Comparison of ENCODE assay signal across 14 cellular contexts in genomic region chr15:63507878-63508818, GRCh38. TPM values are rescaled to one million over a fixed set of nuclear protein-coding genes. Genes with fewer than 3 reads are reported as not detected.
DNase-seq lines count a peak whose midpoint lies in the region; ATAC-seq and TF ChIP-seq lines count a peak whose summit lies in the region.
"Had no signal": no experiment of that assay in that cellular context is flagged by ENCODE, and none has a peak within 500 bp of the region (broad histone marks: within the 10 kb centered on the region; RNA-seq: fewer than 3 reads in every experiment).

No MANE protein-coding gene starts in this region.

- in situ Hi-C loops in mammary epithelial cell (cut with MboI; ENCODE audit: low sequenced_read_pairs in 2 of 2) = no loop called here

- no peak for ATAC-seq in T-helper 17 cell

- no peaks in the 10 kb centered on the region for H3K27me3 Mint-ChIP-seq in MCF 10A (ENCODE audit: insufficient read depth, unreplicated experiment)
- H3K27me3 Mint-ChIP-seq in T-helper 17 cell = no peaks in the 10 kb centered on the region

- H3K4me1 ChIP-seq in mammary epithelial cell (ENCODE audit: insufficient read depth, low read length) (peaks cover 34% of the 10 kb centered on the region), subcutaneous abdominal adipose tissue (ENCODE audit: control insufficient read depth in 5 of 5, insufficient read depth in 5 of 5, low read length in 5 of 5) (peaks cover 4 to 75% (median 70%) of the 10 kb centered on the region in 5 donors)

- H3K9me3 ChIP-seq in mammary epithelial cell (replicated peaks; ENCODE audit: insufficient read depth, low read length) = no peaks in the 10 kb centered on the region
- H3K9me3 ChIP-seq in T-helper 17 cell (ENCODE audit: control insufficient read depth, low read length, poor library complexity, severe bottlenecking) = no peaks in the 10 kb centered on the region
- H3K9me3 ChIP-seq in subcutaneous abdominal adipose tissue (ENCODE audit: control insufficient read depth in 5 of 5, low read length in 5 of 5) = no peaks in the 10 kb centered on the region
- H3K9me3 ChIP-seq: suprapubic skin had no signal

- no peak overlapping the region for H3K4me2 ChIP-seq in mammary epithelial cell (ENCODE audit: insufficient read depth, low read depth, low read length)

- dilution Hi-C loops in mammary epithelial cell (cut with HindIII; ENCODE audit: low sequenced_read_pairs) = no loop called here

- BruUV-seq in MCF 10A (replicated peaks; lab: Mats Ljungman, UMichigan) (no TSS peak), mammary epithelial cell (replicated peaks; lab: Mats Ljungman, UMichigan) (no TSS peak)

- no peak overlapping the region for H2AFZ ChIP-seq in mammary epithelial cell (ENCODE audit: low read depth, low read length)
- H2AFZ ChIP-seq: parathyroid adenoma had no signal

- no peaks in the 10 kb centered on the region for H3K9me3 Mint-ChIP-seq in MCF 10A (ENCODE audit: unreplicated experiment)

- no peak for DNase-seq in MCF 10A (ENCODE audit: unreplicated experiment)
- DNase-seq in mammary epithelial cell = no peak
- DNase-seq in T-helper 17 cell = no peak
- peak; percentile 53 for DNase-seq in fibroblast of peridontal ligament (ENCODE audit: extremely low read depth)
- no peak for DNase-seq in amygdala (lab: John Stamatoyannopoulos, UW)
- DNase-seq in NCI-H2081 (lab: John Stamatoyannopoulos, UW) = no peak
- DNase-seq in effector CD4-positive, alpha-beta T cell = no peak
- DNase-seq: activated CD4-positive, alpha-beta T cell treated with anti-CD3 and anti-CD28 coated beads, Interleukin-2, amount 50 U/mL, for 48 hours; glutamatergic neuron; islet precursor cell; NCI-H524 treated with DMSO at 0.1 percent for 48 hours had no signal

- POLR2A ChIA-PET in MCF 10A (lab: Yijun Ruan, JAX) = interaction anchor here (0.7 to 8.7 kb wide), 9 partner anchors 11 to 89 kb away, joined by 3 to 366 read pairs (median 25); partner anchors contain the start of gene FBXL22

- H3K4me3 Mint-ChIP-seq in MCF 10A (ENCODE audit: unreplicated experiment) (no peak overlapping the region), T-helper 17 cell (peak overlapping the region; percentile 97)

- H3K9ac ChIP-seq in mammary epithelial cell (ENCODE audit: insufficient read depth, low read length) (no peak overlapping the region), subcutaneous abdominal adipose tissue (ENCODE audit: low read length in 5 of 5) (peak overlapping the region in 1 of 5 donors; percentile 68)
- H3K9ac ChIP-seq: parathyroid adenoma had no signal

- H3K36me3 ChIP-seq in mammary epithelial cell (ENCODE audit: insufficient read depth, low read length) (no peaks in the 10 kb centered on the region), subcutaneous abdominal adipose tissue (ENCODE audit: control insufficient read depth in 5 of 5, insufficient read depth in 5 of 5, low read length in 5 of 5) (no peaks in the 10 kb centered on the region)
- H3K36me3 ChIP-seq: suprapubic skin had no signal

- peaks cover 2% of the 10 kb centered on the region for H4K20me1 ChIP-seq in mammary epithelial cell (ENCODE audit: insufficient read depth, low read length)

- H3K27ac ChIP-seq in mammary epithelial cell (ENCODE audit: insufficient read depth, low read depth, low read length) (no peak overlapping the region), subcutaneous abdominal adipose tissue (ENCODE audit: low read depth, low read length) (peak overlapping the region; percentile 100)
- H3K27ac ChIP-seq: parathyroid adenoma, suprapubic skin had no signal

- TF ChIP-seq CTCF in MCF 10A (IDR thresholded peaks at IDR 0.05; ENCODE audit: unreplicated experiment) (no peak), mammary epithelial cell (conservative IDR thresholded peaks at IDR 0.05 in 1 of 2, IDR thresholded peaks at IDR 0.05 in 1 of 2; ENCODE audit: extremely low read depth in 1 of 2, insufficient read depth in 1 of 2, low read depth in 1 of 2, low read length in 2 of 2) (no peak)

- CTCF ChIA-PET in MCF 10A (lab: Yijun Ruan, JAX) (interaction anchor here (0.6 to 4.3 kb wide), 6 partner anchors 12 to 138 kb away, joined by 3 to 21 read pairs (median 4); no protein-coding TSS in a partner anchor), mammary epithelial cell (lab: Charles Lee; ENCODE audit: low non-redundant PET) (no interaction called here)

- intact Hi-C loops in MCF 10A (cut with micrococcal nuclease) (loop anchor here (10.0 kb wide), 1 partner anchor 103 kb away; no protein-coding TSS in a partner anchor), mammary epithelial cell (cut with micrococcal nuclease) (loop anchor here (10.0 kb wide), 1 partner anchor 587 kb away; the partner anchor contains the start of genes CIAO2A and SNX1)

- H3K4me3 ChIP-seq in mammary epithelial cell (replicated peaks in 1 of 3; ENCODE audit: insufficient read depth in 1 of 3, low read depth in 2 of 3, low read length in 3 of 3) (no peak overlapping the region), subcutaneous abdominal adipose tissue (ENCODE audit: low read depth in 1 of 5, low read length in 5 of 5) (no peak overlapping the region)
- H3K4me3 ChIP-seq: suprapubic skin had no signal

- no peaks in the 10 kb centered on the region for H3K27me3 ChIP-seq in mammary epithelial cell (ENCODE audit: insufficient read depth, low read length)
- H3K27me3 ChIP-seq in subcutaneous abdominal adipose tissue (ENCODE audit: control insufficient read depth in 5 of 5, insufficient read depth in 4 of 5, low read length in 5 of 5) = no peaks in the 10 kb centered on the region
- H3K27me3 ChIP-seq: suprapubic skin had no signal

- H3K4me1 Mint-ChIP-seq in MCF 10A (ENCODE audit: insufficient read depth, unreplicated experiment) (peaks cover 52% of the 10 kb centered on the region), T-helper 17 cell (peaks cover 60% of the 10 kb centered on the region)

- H3K27ac Mint-ChIP-seq in MCF 10A (ENCODE audit: low read depth, unreplicated experiment) (peak overlapping the region; percentile 42), T-helper 17 cell (peak overlapping the region; percentile 96)

- H3K79me2 ChIP-seq in mammary epithelial cell (ENCODE audit: insufficient read depth, low read length) = peaks cover 86% of the 10 kb centered on the region

- WGBS in mammary epithelial cell (ENCODE audit: low coverage, missing lambda C conversion rate) = 45% methylated on average over 2 of the region's 2 CpGs

- H3K36me3 Mint-ChIP-seq in MCF 10A (ENCODE audit: insufficient read depth, unreplicated experiment) (peaks cover 8% of the 10 kb centered on the region), T-helper 17 cell (ENCODE audit: low read depth) (peaks cover 3% of the 10 kb centered on the region)

RNA-seq across cellular contexts. Expression of gene USP3, which starts 3.8 kb away (rescaled TPM):
- total RNA-seq in MCF 10A (2022) (59.0 and 70.2 TPM in 2 replicates), mammary epithelial cell (10 to 100 TPM; 26.3 to 30.6 TPM), T-helper 17 cell (100 to 1,000 TPM; 219 to 288 TPM)
- polyA plus RNA-seq in mammary epithelial cell = 13.6 TPM
- polyA minus RNA-seq in mammary epithelial cell = 50.9 TPM
